ENCODE assay signal across 15 cellular contexts in genomic region chr17:7222093-7222971, GRCh38. TPM values are rescaled to one million over a fixed set of nuclear protein-coding genes. Genes with fewer than 3 reads are reported as not detected.
DNase-seq lines count a peak whose midpoint lies in the region; ATAC-seq, FAIRE-seq and TF ChIP-seq lines count a peak whose summit lies in the region.
"Had no signal": no experiment of that assay in that cellular context is flagged by ENCODE, and none has a peak within 500 bp of the region (broad histone marks: within the 10 kb centered on the region; RNA-seq: fewer than 3 reads in every experiment).

No MANE protein-coding gene starts in this region.

- intact Hi-C loops in activated T-helper 1 cell treated with anti-CD3 and anti-CD28 coated beads, Interleukin-12 subunit alpha, Interleukin-12 subunit beta, Interleukin-2, Interleukin-4 antibody, amounts not matched to agents 30 ng/mL and 10 ng/mL and 1 ng/mL, durations not matched to agents 14 hours and 24 hours and 36 hours (cut with micrococcal nuclease), result no loop called here
- intact Hi-C loops in HepG2 (cut with micrococcal nuclease; ENCODE audit: unreplicated experiment), result no loop called here

- TF ChIP-seq POLR2A in GM12892 (IDR thresholded peaks at IDR 0.05; ENCODE audit: low read depth, low read length), result 0 out of 2 replicates have a peak, but pooled peaks have one; percentile 8
- peak; percentile 45 to 67; a peak in 1 of 4 replicates for TF ChIP-seq POLR2A in HepG2 (IDR thresholded peaks at IDR 0.05; ENCODE audit: insufficient read depth in 1 of 2, low read depth in 2 of 2, low read length in 2 of 2)

- H3K4me2 ChIP-seq in HepG2 (ENCODE audit: low read depth, low read length), result no peak overlapping the region

- TF ChIP-seq CTCF in 22Rv1 (IDR thresholded peaks at IDR 0.05) (no peak), HepG2 (CRISPR knock-in tag; IDR thresholded peaks at IDR 0.05) (no peak)

- H3K4me3 Mint-ChIP-seq in activated T-helper 1 cell treated with anti-CD3 and anti-CD28 coated beads, Interleukin-12 subunit alpha, Interleukin-12 subunit beta, Interleukin-2, Interleukin-4 antibody, amounts not matched to agents 30 ng/mL and 10 ng/mL and 1 ng/mL, durations not matched to agents 14 hours and 24 hours and 36 hours, result peak overlapping the region; percentile 7

- H3K27ac Mint-ChIP-seq in activated T-helper 1 cell treated with anti-CD3 and anti-CD28 coated beads, Interleukin-12 subunit alpha, Interleukin-12 subunit beta, Interleukin-2, Interleukin-4 antibody, amounts not matched to agents 30 ng/mL and 10 ng/mL and 1 ng/mL, durations not matched to agents 14 hours and 24 hours and 36 hours, result no peak overlapping the region

- TF ChIP-seq EP300 in HepG2 (IDR thresholded peaks at IDR 0.05; ENCODE audit: low read depth in 2 of 2, low read length in 2 of 2), result no peak
- TF ChIP-seq EP300 in HepG2 (CRISPR knock-in tag; IDR thresholded peaks at IDR 0.05; ENCODE audit: borderline replicate concordance), result no peak

- no peak overlapping the region for H3K4me3 ChIP-seq in HepG2 (replicated peaks in 1 of 3; ENCODE audit: insufficient read depth in 1 of 3, low read depth in 2 of 3, low read length in 3 of 3)

- in situ Hi-C loops in HepG2 (cut with HindIII; ENCODE audit: extremely low pct_ligation_motif_present, low pct_unique_long_range_greater_than_20kb), result no loop called here

- peaks cover 14% of the 10 kb centered on the region for H3K79me2 ChIP-seq in HepG2 (ENCODE audit: insufficient read depth, low read length)

- H3K9ac ChIP-seq in HepG2 (ENCODE audit: insufficient read depth, low read depth, low read length), result no peak overlapping the region

- H3K9me3 Mint-ChIP-seq in activated T-helper 1 cell treated with anti-CD3 and anti-CD28 coated beads, Interleukin-12 subunit alpha, Interleukin-12 subunit beta, Interleukin-2, Interleukin-4 antibody, amounts not matched to agents 30 ng/mL and 10 ng/mL and 1 ng/mL, durations not matched to agents 14 hours and 24 hours and 36 hours, result no peaks in the 10 kb centered on the region

- CTCF ChIA-PET in HepG2 (lab: Yijun Ruan, JAX; ENCODE audit: low intra/inter-chr PET ratio, low total read pairs), result interaction anchor here (1.3 kb wide), 1 partner anchor 74 kb away, joined by 6 read pairs; no protein-coding TSS in a partner anchor

- H3K27me3 ChIP-seq in HepG2 (ENCODE audit: control insufficient read depth in 1 of 2, insufficient read depth in 2 of 2, low read length in 2 of 2), result peaks cover 0 to 4% of the 10 kb centered on the region in 2 experiments; a peak in 2 of 5 replicates
- H3K27me3 ChIP-seq: BE2C, foreskin keratinocyte, neutrophil had no signal

- H3K27me3 Mint-ChIP-seq in activated T-helper 1 cell treated with anti-CD3 and anti-CD28 coated beads, Interleukin-12 subunit alpha, Interleukin-12 subunit beta, Interleukin-2, Interleukin-4 antibody, amounts not matched to agents 30 ng/mL and 10 ng/mL and 1 ng/mL, durations not matched to agents 14 hours and 24 hours and 36 hours (ENCODE audit: insufficient read depth), result no peaks in the 10 kb centered on the region

- H3K4me1 ChIP-seq in HepG2 (ENCODE audit: insufficient read depth, low read length), result peaks cover 40% of the 10 kb centered on the region
- H3K4me1 ChIP-seq: BE2C had no signal

- TSS peak; percentile 44 for BruUV-seq in HepG2 (replicated peaks; lab: Mats Ljungman, UMichigan)

- no peak for TF ChIP-seq RAD21 in HepG2 (CRISPR knock-in tag; IDR thresholded peaks at IDR 0.05)

- no peak for ATAC-seq in HepG2
- no peak for ATAC-seq in GM21423 (IDR thresholded peaks at IDR 0.05; ENCODE audit: unreplicated experiment)
- ATAC-seq: activated CD4-positive, CD25-positive, alpha-beta regulatory T cell treated with anti-CD3 and anti-CD28 coated beads, Interleukin-2, amount 50 U/mL, for 24 hours; foreskin keratinocyte; left colon had no signal

- H3K27ac ChIP-seq in 22Rv1 (peak overlapping the region; percentile 98), HepG2 (ENCODE audit: extremely low read length, insufficient read depth, low read length) (no peak overlapping the region)
- H3K27ac ChIP-seq: foreskin keratinocyte, neutrophil had no signal

- peaks cover 16 to 57% of the 10 kb centered on the region in 2 experiments; a peak in 4 of 5 replicates for H3K36me3 ChIP-seq in HepG2 (replicated peaks in 1 of 2; ENCODE audit: control insufficient read depth in 1 of 2, insufficient read depth in 2 of 2, low read length in 2 of 2)

- no peak overlapping the region for H2AFZ ChIP-seq in HepG2 (ENCODE audit: low read length)

- POLR2A ChIA-PET in HepG2 (lab: Yijun Ruan, JAX), result interaction anchor here (2.0 to 6.8 kb wide), 4 partner anchors 13 to 91 kb away, joined by 8 to 140 read pairs (median 24); partner anchors contain the start of genes DVL2, GABARAP and PHF23

- peaks cover 25% of the 10 kb centered on the region for H3K36me3 Mint-ChIP-seq in activated T-helper 1 cell treated with anti-CD3 and anti-CD28 coated beads, Interleukin-12 subunit alpha, Interleukin-12 subunit beta, Interleukin-2, Interleukin-4 antibody, amounts not matched to agents 30 ng/mL and 10 ng/mL and 1 ng/mL, durations not matched to agents 14 hours and 24 hours and 36 hours (ENCODE audit: low read depth)

- peaks cover 10% of the 10 kb centered on the region; the same call in 1 of the 2 replicates for H4K20me1 ChIP-seq in HepG2 (ENCODE audit: insufficient read depth, low read length)

- DNase-seq in GM12892 (ENCODE audit: insufficient read length), result no peak
- no peak for DNase-seq in activated T-helper 1 cell treated with anti-CD3 and anti-CD28 coated beads, Interleukin-12 subunit alpha, Interleukin-12 subunit beta, Interleukin-2, Interleukin-4 antibody, amounts not matched to agents 30 ng/mL and 10 ng/mL and 1 ng/mL, durations not matched to agents 14 hours and 24 hours and 36 hours (ENCODE audit: low spot score)
- DNase-seq in HepG2 (ENCODE audit: low spot score), result no peak
- no peak for DNase-seq in activated effector memory CD4-positive, alpha-beta T cell treated with Interleukin-2 at 50 U/mL for 16 hours
- DNase-seq in hippocampal formation (lab: John Stamatoyannopoulos, UW), result no peak
- DNase-seq in NCI-H774 (lab: John Stamatoyannopoulos, UW), result no peak
- DNase-seq: activated gamma-delta T cell treated with Interleukin-2 at 50 U/mL for 16 hours, BE2C, cortex of kidney had no signal

- no peaks in the 10 kb centered on the region for H3K9me3 ChIP-seq in HepG2 (ENCODE audit: low read length)
- H3K9me3 ChIP-seq: BE2C, neutrophil had no signal

- no peak for FAIRE-seq in GM12892 (lab: Jason Lieb, UNC)
- no peak for FAIRE-seq in HepG2 (lab: Jason Lieb, UNC)

- peaks cover 39% of the 10 kb centered on the region for H3K4me1 Mint-ChIP-seq in activated T-helper 1 cell treated with anti-CD3 and anti-CD28 coated beads, Interleukin-12 subunit alpha, Interleukin-12 subunit beta, Interleukin-2, Interleukin-4 antibody, amounts not matched to agents 30 ng/mL and 10 ng/mL and 1 ng/mL, durations not matched to agents 14 hours and 24 hours and 36 hours (ENCODE audit: low read depth)

- 93% methylated on average over 11 of the region's 15 CpGs for WGBS in HepG2 (ENCODE audit: low lambda C conversion rate)

RNA-seq across cellular contexts. Expression of gene ACADVL, which starts 2.6 kb away (rescaled TPM):
- 223 TPM for polyA plus RNA-seq in GM12892 (2012; ENCODE audit: missing spikeins)
- total RNA-seq in activated T-helper 1 cell treated with anti-CD3 and anti-CD28 coated beads, Interleukin-12 subunit alpha, Interleukin-12 subunit beta, Interleukin-2, Interleukin-4 antibody, amounts not matched to agents 30 ng/mL and 10 ng/mL and 1 ng/mL, durations not matched to agents 14 hours and 24 hours and 36 hours, result 287 and 294 TPM in 2 replicates
- 106 and 219 TPM in 2 replicates for total RNA-seq in HepG2 (2016; rRNA removed; fragmentation: Illumina TruSeq; extraction: Trizol)
- total RNA-seq in HepG2 (2016; cell fraction: cytosol; rRNA removed; fragmentation: Illumina TruSeq; extraction: Trizol; ENCODE audit: low read depth), result 29.7 and 32.3 TPM in 2 replicates
- total RNA-seq in HepG2 (2016; cell fraction: insoluble cytoplasmic fraction; rRNA removed; fragmentation: Illumina TruSeq; extraction: Trizol), result 112 and 237 TPM in 2 replicates
- total RNA-seq in HepG2 (2016; cell fraction: membrane; rRNA removed; fragmentation: Illumina TruSeq; extraction: Trizol), result 44.6 and 53.4 TPM in 2 replicates
- total RNA-seq in HepG2 (2016; cell fraction: nucleus; rRNA removed; fragmentation: Illumina TruSeq; extraction: Trizol), result 207 and 230 TPM in 2 replicates
- polyA plus RNA-seq in HepG2 (2011; rRNA removed), result 412 and 521 TPM in 2 replicates
- polyA plus RNA-seq in HepG2 (2011; cell fraction: cytosol; rRNA removed), result 135 and 196 TPM in 2 replicates
- polyA plus RNA-seq in HepG2 (2011; cell fraction: nucleus; rRNA removed), result 5,199 and 5,548 TPM in 2 replicates
- polyA plus RNA-seq in HepG2 (2012), result 315 and 441 TPM in 2 replicates
- polyA plus RNA-seq in HepG2 (2016; cell fraction: cytosol; fragmentation: Illumina TruSeq; extraction: Trizol; ENCODE audit: low read depth), result 17.9 and 19.9 TPM in 2 replicates
- polyA plus RNA-seq in HepG2 (2016; cell fraction: insoluble cytoplasmic fraction; fragmentation: Illumina TruSeq; extraction: Trizol; ENCODE audit: low read depth), result 93.8 and 107 TPM in 2 replicates
- polyA plus RNA-seq in HepG2 (2016; cell fraction: membrane; fragmentation: Illumina TruSeq; extraction: Trizol; ENCODE audit: low read depth), result 31.9 and 34.8 TPM in 2 replicates
- 578 and 583 TPM in 2 replicates for polyA plus RNA-seq in HepG2 (2016; cell fraction: nucleus; fragmentation: Illumina TruSeq; extraction: Trizol; ENCODE audit: insufficient read depth, low read depth)
- 253 and 530 TPM in 2 replicates for polyA minus RNA-seq in HepG2 (2011; rRNA and poly(A)+ RNA removed; ENCODE audit: low replicate concordance)
- polyA minus RNA-seq in HepG2 (2011; cell fraction: cytosol; rRNA and poly(A)+ RNA removed), result 79.8 and 87.7 TPM in 2 replicates
- polyA minus RNA-seq in HepG2 (2011; cell fraction: nucleus; rRNA and poly(A)+ RNA removed), result 354 and 373 TPM in 2 replicates

RNA-seq across cellular contexts. Expression of gene DLG4, which starts 2.7 kb away (rescaled TPM):
- polyA plus RNA-seq in GM12892 (2012; ENCODE audit: missing spikeins), result 2.1 TPM
- total RNA-seq in activated T-helper 1 cell treated with anti-CD3 and anti-CD28 coated beads, Interleukin-12 subunit alpha, Interleukin-12 subunit beta, Interleukin-2, Interleukin-4 antibody, amounts not matched to agents 30 ng/mL and 10 ng/mL and 1 ng/mL, durations not matched to agents 14 hours and 24 hours and 36 hours, result 15.3 and 15.5 TPM in 2 replicates
- total RNA-seq in HepG2 (2016; rRNA removed; fragmentation: Illumina TruSeq; extraction: Trizol), result 0.25 and 0.71 TPM in 2 replicates
- under 0.01 TPM in 1 of 2 replicates, not detected in the other for total RNA-seq in HepG2 (2016; cell fraction: cytosol; rRNA removed; fragmentation: Illumina TruSeq; extraction: Trizol; ENCODE audit: low read depth)
- 0.40 and 0.69 TPM in 2 replicates for total RNA-seq in HepG2 (2016; cell fraction: insoluble cytoplasmic fraction; rRNA removed; fragmentation: Illumina TruSeq; extraction: Trizol)
- 0.40 and 0.52 TPM in 2 replicates for total RNA-seq in HepG2 (2016; cell fraction: membrane; rRNA removed; fragmentation: Illumina TruSeq; extraction: Trizol)
- total RNA-seq in HepG2 (2016; cell fraction: nucleus; rRNA removed; fragmentation: Illumina TruSeq; extraction: Trizol), result 1.3 and 1.6 TPM in 2 replicates
- 3.9 and 4.3 TPM in 2 replicates for polyA plus RNA-seq in HepG2 (2011; rRNA removed)
- 1.1 and 2.0 TPM in 2 replicates for polyA plus RNA-seq in HepG2 (2011; cell fraction: cytosol; rRNA removed)
- 22.1 and 26.3 TPM in 2 replicates for polyA plus RNA-seq in HepG2 (2011; cell fraction: nucleus; rRNA removed)
- 3.7 and 4.4 TPM in 2 replicates for polyA plus RNA-seq in HepG2 (2012)
- 0.18 and 0.33 TPM in 2 replicates for polyA plus RNA-seq in HepG2 (2016; cell fraction: cytosol; fragmentation: Illumina TruSeq; extraction: Trizol; ENCODE audit: low read depth)
- 0.32 and 0.49 TPM in 2 replicates for polyA plus RNA-seq in HepG2 (2016; cell fraction: insoluble cytoplasmic fraction; fragmentation: Illumina TruSeq; extraction: Trizol; ENCODE audit: low read depth)
- 0.53 and 0.70 TPM in 2 replicates for polyA plus RNA-seq in HepG2 (2016; cell fraction: membrane; fragmentation: Illumina TruSeq; extraction: Trizol; ENCODE audit: low read depth)
- polyA plus RNA-seq in HepG2 (2016; cell fraction: nucleus; fragmentation: Illumina TruSeq; extraction: Trizol; ENCODE audit: insufficient read depth, low read depth), result 2.4 and 4.5 TPM in 2 replicates
- polyA minus RNA-seq in HepG2 (2011; rRNA and poly(A)+ RNA removed; ENCODE audit: low replicate concordance), result 3.3 and 3.4 TPM in 2 replicates
- polyA minus RNA-seq in HepG2 (2011; cell fraction: cytosol; rRNA and poly(A)+ RNA removed), result 2.1 and 2.4 TPM in 2 replicates
- polyA minus RNA-seq in HepG2 (2011; cell fraction: nucleus; rRNA and poly(A)+ RNA removed), result 4.0 and 4.2 TPM in 2 replicates

RNA-seq across cellular contexts. Expression of gene DVL2, which starts 12.0 kb away (rescaled TPM):
- 29.3 TPM for polyA plus RNA-seq in GM12892 (2012; ENCODE audit: missing spikeins)
- 70.0 and 73.5 TPM in 2 replicates for total RNA-seq in activated T-helper 1 cell treated with anti-CD3 and anti-CD28 coated beads, Interleukin-12 subunit alpha, Interleukin-12 subunit beta, Interleukin-2, Interleukin-4 antibody, amounts not matched to agents 30 ng/mL and 10 ng/mL and 1 ng/mL, durations not matched to agents 14 hours and 24 hours and 36 hours
- total RNA-seq in HepG2 (2016; rRNA removed; fragmentation: Illumina TruSeq; extraction: Trizol), result 27.2 and 38.2 TPM in 2 replicates
- 37.2 and 38.8 TPM in 2 replicates for total RNA-seq in HepG2 (2016; cell fraction: cytosol; rRNA removed; fragmentation: Illumina TruSeq; extraction: Trizol; ENCODE audit: low read depth)
- total RNA-seq in HepG2 (2016; cell fraction: insoluble cytoplasmic fraction; rRNA removed; fragmentation: Illumina TruSeq; extraction: Trizol), result 22.7 and 41.3 TPM in 2 replicates
- total RNA-seq in HepG2 (2016; cell fraction: membrane; rRNA removed; fragmentation: Illumina TruSeq; extraction: Trizol), result 32.1 and 32.7 TPM in 2 replicates
- total RNA-seq in HepG2 (2016; cell fraction: nucleus; rRNA removed; fragmentation: Illumina TruSeq; extraction: Trizol), result 38.1 and 39.7 TPM in 2 replicates
- 5.7 and 7.0 TPM in 2 replicates for polyA plus RNA-seq in HepG2 (2011; rRNA removed)
- 4.7 and 6.4 TPM in 2 replicates for polyA plus RNA-seq in HepG2 (2011; cell fraction: cytosol; rRNA removed)
- polyA plus RNA-seq in HepG2 (2011; cell fraction: nucleus; rRNA removed), result 29.2 and 36.2 TPM in 2 replicates
- polyA plus RNA-seq in HepG2 (2012), result 20.0 and 24.6 TPM in 2 replicates
- 11.1 and 12.5 TPM in 2 replicates for polyA plus RNA-seq in HepG2 (2016; cell fraction: cytosol; fragmentation: Illumina TruSeq; extraction: Trizol; ENCODE audit: low read depth)
- polyA plus RNA-seq in HepG2 (2016; cell fraction: insoluble cytoplasmic fraction; fragmentation: Illumina TruSeq; extraction: Trizol; ENCODE audit: low read depth), result 22.5 and 26.2 TPM in 2 replicates
- polyA plus RNA-seq in HepG2 (2016; cell fraction: membrane; fragmentation: Illumina TruSeq; extraction: Trizol; ENCODE audit: low read depth), result 18.3 and 21.6 TPM in 2 replicates
- polyA plus RNA-seq in HepG2 (2016; cell fraction: nucleus; fragmentation: Illumina TruSeq; extraction: Trizol; ENCODE audit: insufficient read depth, low read depth), result 51.6 and 51.8 TPM in 2 replicates
- 35.3 and 40.5 TPM in 2 replicates for polyA minus RNA-seq in HepG2 (2011; rRNA and poly(A)+ RNA removed; ENCODE audit: low replicate concordance)
- 10.3 and 10.8 TPM in 2 replicates for polyA minus RNA-seq in HepG2 (2011; cell fraction: cytosol; rRNA and poly(A)+ RNA removed)
- 33.6 and 37.0 TPM in 2 replicates for polyA minus RNA-seq in HepG2 (2011; cell fraction: nucleus; rRNA and poly(A)+ RNA removed)

RNA-seq across cellular contexts. Expression of gene PHF23, which starts 16.9 kb away (rescaled TPM):
- polyA plus RNA-seq in GM12892 (2012; ENCODE audit: missing spikeins), result 20.0 TPM
- total RNA-seq in activated T-helper 1 cell treated with anti-CD3 and anti-CD28 coated beads, Interleukin-12 subunit alpha, Interleukin-12 subunit beta, Interleukin-2, Interleukin-4 antibody, amounts not matched to agents 30 ng/mL and 10 ng/mL and 1 ng/mL, durations not matched to agents 14 hours and 24 hours and 36 hours, result 52.5 and 55.4 TPM in 2 replicates
- 33.2 and 37.5 TPM in 2 replicates for total RNA-seq in HepG2 (2016; rRNA removed; fragmentation: Illumina TruSeq; extraction: Trizol)
- total RNA-seq in HepG2 (2016; cell fraction: cytosol; rRNA removed; fragmentation: Illumina TruSeq; extraction: Trizol; ENCODE audit: low read depth), result 10.5 and 10.6 TPM in 2 replicates
- 33.3 and 34.6 TPM in 2 replicates for total RNA-seq in HepG2 (2016; cell fraction: insoluble cytoplasmic fraction; rRNA removed; fragmentation: Illumina TruSeq; extraction: Trizol)
- total RNA-seq in HepG2 (2016; cell fraction: membrane; rRNA removed; fragmentation: Illumina TruSeq; extraction: Trizol), result 23.7 and 24.5 TPM in 2 replicates
- total RNA-seq in HepG2 (2016; cell fraction: nucleus; rRNA removed; fragmentation: Illumina TruSeq; extraction: Trizol), result 13.4 and 18.2 TPM in 2 replicates
- polyA plus RNA-seq in HepG2 (2011; rRNA removed), result 27.6 and 30.9 TPM in 2 replicates
- 19.6 and 22.8 TPM in 2 replicates for polyA plus RNA-seq in HepG2 (2011; cell fraction: cytosol; rRNA removed)
- 13.4 and 14.0 TPM in 2 replicates for polyA plus RNA-seq in HepG2 (2011; cell fraction: nucleus; rRNA removed)
- 18.6 and 20.8 TPM in 2 replicates for polyA plus RNA-seq in HepG2 (2012)
- 5.8 and 6.4 TPM in 2 replicates for polyA plus RNA-seq in HepG2 (2016; cell fraction: cytosol; fragmentation: Illumina TruSeq; extraction: Trizol; ENCODE audit: low read depth)
- polyA plus RNA-seq in HepG2 (2016; cell fraction: insoluble cytoplasmic fraction; fragmentation: Illumina TruSeq; extraction: Trizol; ENCODE audit: low read depth), result 41.4 and 41.6 TPM in 2 replicates
- polyA plus RNA-seq in HepG2 (2016; cell fraction: membrane; fragmentation: Illumina TruSeq; extraction: Trizol; ENCODE audit: low read depth), result 11.9 and 12.0 TPM in 2 replicates
- polyA plus RNA-seq in HepG2 (2016; cell fraction: nucleus; fragmentation: Illumina TruSeq; extraction: Trizol; ENCODE audit: insufficient read depth, low read depth), result 31.1 and 36.5 TPM in 2 replicates
- 20.5 and 70.5 TPM in 2 replicates for polyA minus RNA-seq in HepG2 (2011; rRNA and poly(A)+ RNA removed; ENCODE audit: low replicate concordance)
- 13.2 and 14.7 TPM in 2 replicates for polyA minus RNA-seq in HepG2 (2011; cell fraction: cytosol; rRNA and poly(A)+ RNA removed)
- polyA minus RNA-seq in HepG2 (2011; cell fraction: nucleus; rRNA and poly(A)+ RNA removed), result 9.0 and 11.4 TPM in 2 replicates

RNA-seq across cellular contexts. Expression of gene GABARAP, which starts 19.9 kb away (rescaled TPM):
- polyA plus RNA-seq in GM12892 (2012; ENCODE audit: missing spikeins), result 238 TPM
- total RNA-seq in activated T-helper 1 cell treated with anti-CD3 and anti-CD28 coated beads, Interleukin-12 subunit alpha, Interleukin-12 subunit beta, Interleukin-2, Interleukin-4 antibody, amounts not matched to agents 30 ng/mL and 10 ng/mL and 1 ng/mL, durations not matched to agents 14 hours and 24 hours and 36 hours, result 146 and 148 TPM in 2 replicates
- total RNA-seq in HepG2 (2016; rRNA removed; fragmentation: Illumina TruSeq; extraction: Trizol), result 161 and 239 TPM in 2 replicates
- total RNA-seq in HepG2 (2016; cell fraction: cytosol; rRNA removed; fragmentation: Illumina TruSeq; extraction: Trizol; ENCODE audit: low read depth), result 90.5 and 100 TPM in 2 replicates
- 168 and 250 TPM in 2 replicates for total RNA-seq in HepG2 (2016; cell fraction: insoluble cytoplasmic fraction; rRNA removed; fragmentation: Illumina TruSeq; extraction: Trizol)
- total RNA-seq in HepG2 (2016; cell fraction: membrane; rRNA removed; fragmentation: Illumina TruSeq; extraction: Trizol), result 138 and 155 TPM in 2 replicates
- total RNA-seq in HepG2 (2016; cell fraction: nucleus; rRNA removed; fragmentation: Illumina TruSeq; extraction: Trizol), result 68.4 and 69.0 TPM in 2 replicates
- 274 and 310 TPM in 2 replicates for polyA plus RNA-seq in HepG2 (2011; rRNA removed)
- 305 and 428 TPM in 2 replicates for polyA plus RNA-seq in HepG2 (2011; cell fraction: cytosol; rRNA removed)
- 83.2 and 122 TPM in 2 replicates for polyA plus RNA-seq in HepG2 (2011; cell fraction: nucleus; rRNA removed)
- 331 and 348 TPM in 2 replicates for polyA plus RNA-seq in HepG2 (2012)
- polyA plus RNA-seq in HepG2 (2016; cell fraction: cytosol; fragmentation: Illumina TruSeq; extraction: Trizol; ENCODE audit: low read depth), result 210 and 241 TPM in 2 replicates
- 472 and 477 TPM in 2 replicates for polyA plus RNA-seq in HepG2 (2016; cell fraction: insoluble cytoplasmic fraction; fragmentation: Illumina TruSeq; extraction: Trizol; ENCODE audit: low read depth)
- 260 and 279 TPM in 2 replicates for polyA plus RNA-seq in HepG2 (2016; cell fraction: membrane; fragmentation: Illumina TruSeq; extraction: Trizol; ENCODE audit: low read depth)
- polyA plus RNA-seq in HepG2 (2016; cell fraction: nucleus; fragmentation: Illumina TruSeq; extraction: Trizol; ENCODE audit: insufficient read depth, low read depth), result 204 and 210 TPM in 2 replicates
- 234 and 265 TPM in 2 replicates for polyA minus RNA-seq in HepG2 (2011; rRNA and poly(A)+ RNA removed; ENCODE audit: low replicate concordance)
- 83.4 and 114 TPM in 2 replicates for polyA minus RNA-seq in HepG2 (2011; cell fraction: cytosol; rRNA and poly(A)+ RNA removed)
- polyA minus RNA-seq in HepG2 (2011; cell fraction: nucleus; rRNA and poly(A)+ RNA removed), result 37.2 and 53.3 TPM in 2 replicates
